ENCODE assay signal across 8 cellular contexts in the genomic region with DNA sequence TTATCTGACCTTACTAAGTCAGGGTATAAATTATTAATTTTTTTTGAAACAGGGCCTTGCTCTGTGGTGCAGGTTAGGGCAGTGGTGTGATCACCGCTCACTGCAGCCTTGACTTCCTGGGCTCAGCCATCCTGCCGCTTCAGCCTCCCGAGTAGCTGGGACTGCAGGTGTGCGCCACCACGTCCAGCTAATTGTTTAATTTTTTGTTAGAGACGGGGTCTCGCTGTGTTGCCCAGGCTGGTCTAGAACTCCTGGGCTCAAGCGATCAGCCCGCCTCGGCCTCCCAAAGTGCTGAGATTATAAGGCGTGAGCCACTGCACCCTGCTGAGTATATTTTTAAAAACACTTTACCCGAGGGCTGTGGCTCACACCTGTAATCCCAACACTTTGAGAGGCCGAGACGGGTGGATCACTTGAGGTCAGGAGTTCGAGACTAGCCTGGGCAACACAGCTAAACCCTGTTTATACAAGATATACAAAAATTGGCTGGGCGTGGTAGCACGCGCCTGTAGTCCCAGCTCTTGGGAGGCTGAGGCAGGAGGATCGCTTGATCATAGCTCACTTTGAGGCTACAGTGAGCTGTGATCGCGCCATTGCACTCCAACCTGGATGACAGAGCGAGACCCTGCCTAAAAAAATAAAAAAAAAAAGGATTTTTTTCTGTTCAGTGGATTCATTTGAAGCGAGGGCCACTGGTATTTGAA. TPM values are rescaled to one million over a fixed set of nuclear protein-coding genes. Genes with fewer than 3 reads are reported as not detected.
DNase-seq lines count a peak whose midpoint lies in the region; ATAC-seq, FAIRE-seq and TF ChIP-seq lines count a peak whose summit lies in the region.

No MANE protein-coding gene starts in this region.

- BruUV-seq in K562 (replicated peaks; lab: Mats Ljungman, UMichigan) = no TSS peak

- no peak for FAIRE-seq in K562 (lab: Jason Lieb, UNC)

- no peak for TF ChIP-seq RAD21 in K562 (CRISPR knock-in tag; conservative IDR thresholded peaks at IDR 0.05 in 1 of 2, IDR thresholded peaks at IDR 0.05 in 1 of 2)

- peak overlapping the region; percentile 9 for H3K4me3 ChIP-seq in cardiac muscle cell
- peak overlapping the region; percentile 66; the same call in 1 of the 2 replicates for H3K4me3 ChIP-seq in K562
- peak overlapping the region; percentile 27 to 76 for H3K4me3 ChIP-seq in mucosa of rectum (ENCODE audit: low read length in 2 of 2)
- no peak overlapping the region for H3K4me3 ChIP-seq in urinary bladder (ENCODE audit: low read depth, low read length)

- in situ Hi-C loops in K562 (cut with MboI) = no loop called here

- no peak for DNase-seq in cardiac muscle cell (ENCODE audit: low read depth in 1 of 2, low spot score in 1 of 2)
- no peak for DNase-seq in Right ventricle myocardium superior
- no peak for DNase-seq in K562 (ENCODE audit: extremely low read depth in 1 of 4, low spot score in 3 of 4)
- no peak for DNase-seq in NCI-H1694 (lab: John Stamatoyannopoulos, UW)
- DNase-seq in glomerular visceral epithelial cell (ENCODE audit: extremely low spot score) = no peak

- peak overlapping the region; percentile 35; the same call in 1 of the 2 replicates for H3K4me2 ChIP-seq in K562 (ENCODE audit: insufficient read depth, low read length)

- H3K9ac ChIP-seq in K562 (ENCODE audit: insufficient read depth in 1 of 2, low read depth in 2 of 2, low read length in 2 of 2) (peak overlapping the region; percentile 18 to 58; a peak in 3 of 4 replicates), mucosa of rectum (ENCODE audit: low read depth in 1 of 2, low read length in 2 of 2) (peak overlapping the region; percentile 19 to 56)

- H3K9me1 ChIP-seq in K562 (ENCODE audit: control insufficient read depth, insufficient read depth, low read length) = no peaks in the 10 kb centered on the region

- TF ChIP-seq EP300 in K562 (IDR thresholded peaks at IDR 0.05; ENCODE audit: low read length) = no peak

- H3K9me3 ChIP-seq in cardiac muscle cell (ENCODE audit: low read depth) (no peaks in the 10 kb centered on the region), K562 (replicated peaks; ENCODE audit: control insufficient read depth, insufficient read depth, low read depth, low read length) (no peaks in the 10 kb centered on the region), mucosa of rectum (ENCODE audit: control insufficient read depth in 2 of 2, low read length in 2 of 2) (no peaks in the 10 kb centered on the region)

- ATAC-seq in Right ventricle myocardium superior (ENCODE audit: poor library complexity) (no peak), K562 (no peak), HG03280 (IDR thresholded peaks at IDR 0.05; ENCODE audit: unreplicated experiment) (no peak)

- intact Hi-C loops in Right ventricle myocardium superior (cut with DNase I) = no loop called here
- intact Hi-C loops in K562 (cut with micrococcal nuclease) = no loop called here

- H3K27ac ChIP-seq in cardiac muscle cell = peak overlapping the region; percentile 70
- peak overlapping the region; percentile 94 for H3K27ac ChIP-seq in K562 (ENCODE audit: extremely low read depth, low read depth, low read length)
- peak overlapping the region; percentile 62 to 85 for H3K27ac ChIP-seq in mucosa of rectum (ENCODE audit: low read depth in 2 of 2, low read length in 2 of 2)
- peak overlapping the region; percentile 18 for H3K27ac ChIP-seq in urinary bladder (ENCODE audit: low read depth)

- TF ChIP-seq CTCF in cardiac muscle cell (IDR thresholded peaks at IDR 0.05; ENCODE audit: low read depth, low read length) = no peak
- TF ChIP-seq CTCF in K562 (IDR thresholded peaks at IDR 0.05 in 2 of 3, conservative IDR thresholded peaks at IDR 0.05 in 1 of 3; ENCODE audit: insufficient read depth in 2 of 3, low read depth in 1 of 3, low read length in 3 of 3) = no peak

- H3K79me2 ChIP-seq in K562 (ENCODE audit: control insufficient read depth, insufficient read depth, low read length) = peaks cover 17% of the 10 kb centered on the region

- TF ChIP-seq POLR2A in K562 (conservative IDR thresholded peaks at IDR 0.05) = no peak

- CTCF ChIA-PET in K562 (lab: Yijun Ruan, JAX; ENCODE audit: low intra/inter-chr PET ratio) = no interaction called here

- WGBS in K562 (ENCODE audit: insufficient coverage, low coverage, missing lambda C conversion rate) = 56% methylated on average over 21 of the region's 23 CpGs
- WGBS in urinary bladder = 75% methylated on average over 23 of the region's 23 CpGs

- H4K20me1 ChIP-seq in K562 (replicated peaks; ENCODE audit: control insufficient read depth, insufficient read depth, low read length) = no peaks in the 10 kb centered on the region

- POLR2A ChIA-PET in K562 (lab: Yijun Ruan, JAX) = interaction anchor here (1.3 to 2.3 kb wide), 5 partner anchors 8 to 53 kb away, joined by 6 to 12 read pairs (median 10); a partner anchor contains a TSS

- H3K36me3 ChIP-seq in cardiac muscle cell (no peaks in the 10 kb centered on the region), K562 (ENCODE audit: control insufficient read depth, insufficient read depth, low read length) (peaks cover 12% of the 10 kb centered on the region; the same call in 2 of the 3 replicates), mucosa of rectum (ENCODE audit: control insufficient read depth in 2 of 2, insufficient read depth in 2 of 2, low read length in 2 of 2) (no peaks in the 10 kb centered on the region), urinary bladder (ENCODE audit: insufficient read depth) (no peaks in the 10 kb centered on the region)

- no peaks in the 10 kb centered on the region for H3K27me3 ChIP-seq in cardiac muscle cell
- no peaks in the 10 kb centered on the region for H3K27me3 ChIP-seq in K562 (ENCODE audit: control insufficient read depth in 2 of 2, insufficient read depth in 2 of 2, low read length in 2 of 2)
- H3K27me3 ChIP-seq in mucosa of rectum (ENCODE audit: control insufficient read depth in 2 of 2, insufficient read depth in 2 of 2, low read length in 2 of 2) = no peaks in the 10 kb centered on the region

- H2AFZ ChIP-seq in K562 (ENCODE audit: low read depth, low read length) = peak overlapping the region; percentile 96

- no peaks in the 10 kb centered on the region for H3K4me1 ChIP-seq in cardiac muscle cell (ENCODE audit: low read depth)
- H3K4me1 ChIP-seq in K562 (replicated peaks in 1 of 2; ENCODE audit: control insufficient read depth in 2 of 2, insufficient read depth in 2 of 2, low read length in 2 of 2) = peaks cover 9 to 19% of the 10 kb centered on the region in 2 experiments; a peak in 4 of 5 replicates
- peaks cover 3 to 5% of the 10 kb centered on the region in 2 donors for H3K4me1 ChIP-seq in mucosa of rectum (ENCODE audit: control insufficient read depth in 2 of 2, insufficient read depth in 2 of 2, low read length in 2 of 2)
- H3K4me1 ChIP-seq in urinary bladder (ENCODE audit: insufficient read depth) = no peaks in the 10 kb centered on the region

RNA-seq across cellular contexts. Expression of a gene that starts 0.7 kb away (rescaled TPM):
- 11.0 and 17.5 TPM in 2 replicates for total RNA-seq in cardiac muscle cell
- polyA plus RNA-seq in cardiac muscle cell = 9.9 and 18.1 TPM in 2 replicates
- total RNA-seq in Right ventricle myocardium superior = 13.9 TPM
- 11.5 and 26.2 TPM in 2 replicates for total RNA-seq in K562 (2011; cell fraction: chromatin; rRNA removed; ENCODE audit: low replicate concordance)
- total RNA-seq in K562 (2011; cell fraction: nucleolus; rRNA removed) = 15.1 and 16.5 TPM in 2 replicates
- 11.6 and 13.7 TPM in 2 replicates for total RNA-seq in K562 (2011; cell fraction: nucleoplasm; rRNA removed)
- 5.4 and 6.7 TPM in 2 replicates for total RNA-seq in K562 (2014; rRNA removed)
- 0.87 and 0.96 TPM in 2 replicates for total RNA-seq in K562 (2014; rRNA removed; fragmentation: Illumina TruSeq; extraction: Trizol)
- total RNA-seq in K562 (2015; rRNA removed; fragmentation: Illumina TruSeq; extraction: Trizol) = 1.5 and 2.0 TPM in 2 replicates
- 9.5 and 10.6 TPM in 2 replicates for total RNA-seq in K562 (2021)
- 3.9 and 7.1 TPM in 2 replicates for polyA plus RNA-seq in K562 (2011; rRNA removed)
- 5.5 and 7.5 TPM in 2 replicates for polyA plus RNA-seq in K562 (2011; cell fraction: cytosol; rRNA removed)
- 17.3 and 27.4 TPM in 2 replicates for polyA plus RNA-seq in K562 (2011; cell fraction: nucleus; rRNA removed)
- polyA plus RNA-seq in K562 (2012) = 6.9 and 8.7 TPM in 2 replicates
- polyA plus RNA-seq in K562 (2014; fragmentation: Illumina TruSeq; extraction: Trizol) = 6.1 and 7.5 TPM in 2 replicates
- under 1 TPM; 0.62 to 0.87 TPM for polyA plus RNA-seq in K562 (2014; fragmentation: Nextera tagmentation; extraction: Ambion mirVana)
- polyA plus RNA-seq in K562 (2014; rRNA removed) = 5.4 and 6.2 TPM in 2 replicates
- polyA minus RNA-seq in K562 (2011; rRNA and poly(A)+ RNA removed) = 3.5 and 3.9 TPM in 2 replicates
- polyA minus RNA-seq in K562 (2011; cell fraction: cytosol; rRNA and poly(A)+ RNA removed) = 4.7 and 13.4 TPM in 2 replicates
- 4.3 and 5.7 TPM in 2 replicates for polyA minus RNA-seq in K562 (2011; cell fraction: nucleus; rRNA and poly(A)+ RNA removed)
- 3.7 TPM for total RNA-seq in urinary bladder
- polyA plus RNA-seq in urinary bladder = 14.7 TPM

RNA-seq across cellular contexts. Expression of a gene that starts 17.2 kb away (rescaled TPM):
- total RNA-seq in cardiac muscle cell (74.5 and 141 TPM in 2 replicates), Right ventricle myocardium superior (47.2 TPM), K562 (2014; rRNA removed) (244 and 267 TPM in 2 replicates), K562 (2014; rRNA removed; fragmentation: Illumina TruSeq; extraction: Trizol) (242 and 313 TPM in 2 replicates), K562 (2015; rRNA removed; fragmentation: Illumina TruSeq; extraction: Trizol) (219 and 244 TPM in 2 replicates), K562 (2021) (264 and 278 TPM in 2 replicates), urinary bladder (19.2 TPM)
- polyA plus RNA-seq in cardiac muscle cell (100 and 159 TPM in 2 replicates), K562 (2011; rRNA removed) (228 and 411 TPM in 2 replicates), K562 (2014; fragmentation: Illumina TruSeq; extraction: Trizol) (274 and 307 TPM in 2 replicates), K562 (2014; fragmentation: Nextera tagmentation; extraction: Ambion mirVana) (100 to 1,000 TPM; 569 to 987 TPM), K562 (2014; rRNA removed) (238 and 281 TPM in 2 replicates), urinary bladder (34.4 TPM)
- total RNA-seq in K562 (2011; cell fraction: chromatin; rRNA removed; ENCODE audit: low replicate concordance) = 184 and 489 TPM in 2 replicates
- total RNA-seq in K562 (2011; cell fraction: nucleolus; rRNA removed) = 634 and 715 TPM in 2 replicates
- 475 and 527 TPM in 2 replicates for total RNA-seq in K562 (2011; cell fraction: nucleoplasm; rRNA removed)
- polyA plus RNA-seq in K562 (2011; cell fraction: cytosol; rRNA removed) = 623 and 681 TPM in 2 replicates
- polyA plus RNA-seq in K562 (2011; cell fraction: nucleus; rRNA removed) = 365 and 432 TPM in 2 replicates
- polyA plus RNA-seq in K562 (2012) = 242 and 270 TPM in 2 replicates
- polyA minus RNA-seq in K562 (2011; rRNA and poly(A)+ RNA removed) = 291 and 319 TPM in 2 replicates
- polyA minus RNA-seq in K562 (2011; cell fraction: cytosol; rRNA and poly(A)+ RNA removed) = 198 and 240 TPM in 2 replicates
- polyA minus RNA-seq in K562 (2011; cell fraction: nucleus; rRNA and poly(A)+ RNA removed) = 35.1 and 73.1 TPM in 2 replicates

RNA-seq across cellular contexts. Expression of a gene that starts 30.0 kb away (rescaled TPM):
- total RNA-seq in cardiac muscle cell (24.2 and 29.2 TPM in 2 replicates), Right ventricle myocardium superior (12.0 TPM), K562 (2014; rRNA removed) (2.8 and 4.0 TPM in 2 replicates), K562 (2014; rRNA removed; fragmentation: Illumina TruSeq; extraction: Trizol) (1.9 and 2.0 TPM in 2 replicates), K562 (2015; rRNA removed; fragmentation: Illumina TruSeq; extraction: Trizol) (2.4 and 3.2 TPM in 2 replicates), K562 (2021) (4.4 and 4.7 TPM in 2 replicates), urinary bladder (2.7 TPM)
- polyA plus RNA-seq in cardiac muscle cell (13.3 and 20.1 TPM in 2 replicates), K562 (2011; rRNA removed) (3.7 and 6.9 TPM in 2 replicates), K562 (2014; fragmentation: Illumina TruSeq; extraction: Trizol) (4.5 and 4.8 TPM in 2 replicates), K562 (2014; fragmentation: Nextera tagmentation; extraction: Ambion mirVana) (under 1 TPM; 0.34 to 0.62 TPM), K562 (2014; rRNA removed) (5.1 TPM in 2 replicates), urinary bladder (19.0 TPM)
- 9.4 and 19.6 TPM in 2 replicates for total RNA-seq in K562 (2011; cell fraction: chromatin; rRNA removed; ENCODE audit: low replicate concordance)
- total RNA-seq in K562 (2011; cell fraction: nucleolus; rRNA removed) = 9.3 and 10.8 TPM in 2 replicates
- 15.0 and 18.6 TPM in 2 replicates for total RNA-seq in K562 (2011; cell fraction: nucleoplasm; rRNA removed)
- 7.0 and 12.1 TPM in 2 replicates for polyA plus RNA-seq in K562 (2011; cell fraction: cytosol; rRNA removed)
- 18.5 and 23.1 TPM in 2 replicates for polyA plus RNA-seq in K562 (2011; cell fraction: nucleus; rRNA removed)
- 5.0 and 7.8 TPM in 2 replicates for polyA plus RNA-seq in K562 (2012)
- polyA minus RNA-seq in K562 (2011; rRNA and poly(A)+ RNA removed) = 2.0 and 2.5 TPM in 2 replicates
- 4.1 and 8.1 TPM in 2 replicates for polyA minus RNA-seq in K562 (2011; cell fraction: cytosol; rRNA and poly(A)+ RNA removed)
- polyA minus RNA-seq in K562 (2011; cell fraction: nucleus; rRNA and poly(A)+ RNA removed) = 4.7 and 5.3 TPM in 2 replicates

RNA-seq across cellular contexts. Expression of a gene that starts 35.5 kb away (rescaled TPM):
- total RNA-seq in cardiac muscle cell (47.8 and 70.8 TPM in 2 replicates), Right ventricle myocardium superior (103 TPM), K562 (2014; rRNA removed) (136 and 164 TPM in 2 replicates), K562 (2014; rRNA removed; fragmentation: Illumina TruSeq; extraction: Trizol) (272 and 376 TPM in 2 replicates), K562 (2015; rRNA removed; fragmentation: Illumina TruSeq; extraction: Trizol) (221 and 223 TPM in 2 replicates), K562 (2021) (148 and 187 TPM in 2 replicates), urinary bladder (198 TPM)
- polyA plus RNA-seq in cardiac muscle cell (45.2 and 65.7 TPM in 2 replicates), K562 (2011; rRNA removed) (194 and 209 TPM in 2 replicates), K562 (2014; fragmentation: Illumina TruSeq; extraction: Trizol) (221 and 255 TPM in 2 replicates), K562 (2014; fragmentation: Nextera tagmentation; extraction: Ambion mirVana) (10 to 100 TPM; 70.3 to 97.1 TPM), K562 (2014; rRNA removed) (246 and 259 TPM in 2 replicates), urinary bladder (205 TPM)
- 281 and 417 TPM in 2 replicates for total RNA-seq in K562 (2011; cell fraction: chromatin; rRNA removed; ENCODE audit: low replicate concordance)
- 299 and 322 TPM in 2 replicates for total RNA-seq in K562 (2011; cell fraction: nucleolus; rRNA removed)
- 302 and 316 TPM in 2 replicates for total RNA-seq in K562 (2011; cell fraction: nucleoplasm; rRNA removed)
- 115 and 202 TPM in 2 replicates for polyA plus RNA-seq in K562 (2011; cell fraction: cytosol; rRNA removed)
- 205 and 262 TPM in 2 replicates for polyA plus RNA-seq in K562 (2011; cell fraction: nucleus; rRNA removed)
- polyA plus RNA-seq in K562 (2012) = 193 and 291 TPM in 2 replicates
- 284 and 313 TPM in 2 replicates for polyA minus RNA-seq in K562 (2011; rRNA and poly(A)+ RNA removed)
- 86.3 and 98.5 TPM in 2 replicates for polyA minus RNA-seq in K562 (2011; cell fraction: cytosol; rRNA and poly(A)+ RNA removed)
- polyA minus RNA-seq in K562 (2011; cell fraction: nucleus; rRNA and poly(A)+ RNA removed) = 124 and 190 TPM in 2 replicates

RNA-seq across cellular contexts. Expression of a gene that starts 58.5 kb away (rescaled TPM):
- total RNA-seq in cardiac muscle cell (151 and 205 TPM in 2 replicates), Right ventricle myocardium superior (173 TPM), K562 (2014; rRNA removed) (38.7 and 76.8 TPM in 2 replicates), K562 (2014; rRNA removed; fragmentation: Illumina TruSeq; extraction: Trizol) (10.8 and 17.1 TPM in 2 replicates), K562 (2015; rRNA removed; fragmentation: Illumina TruSeq; extraction: Trizol) (27.3 and 31.4 TPM in 2 replicates), K562 (2021) (64.7 and 70.5 TPM in 2 replicates), urinary bladder (55.0 TPM)
- polyA plus RNA-seq in cardiac muscle cell (150 and 168 TPM in 2 replicates), K562 (2011; rRNA removed) (36.4 and 76.3 TPM in 2 replicates), K562 (2014; fragmentation: Illumina TruSeq; extraction: Trizol) (30.4 and 54.9 TPM in 2 replicates), K562 (2014; fragmentation: Nextera tagmentation; extraction: Ambion mirVana) (10 to 100 TPM in 1 of 2 experiments, 1 to 10 TPM in 1; 7.4 to 16.0 TPM), K562 (2014; rRNA removed) (49.1 and 73.2 TPM in 2 replicates), urinary bladder (134 TPM)
- 81.3 and 231 TPM in 2 replicates for total RNA-seq in K562 (2011; cell fraction: chromatin; rRNA removed; ENCODE audit: low replicate concordance)
- 191 and 205 TPM in 2 replicates for total RNA-seq in K562 (2011; cell fraction: nucleolus; rRNA removed)
- 102 and 125 TPM in 2 replicates for total RNA-seq in K562 (2011; cell fraction: nucleoplasm; rRNA removed)
- 94.9 and 138 TPM in 2 replicates for polyA plus RNA-seq in K562 (2011; cell fraction: cytosol; rRNA removed)
- polyA plus RNA-seq in K562 (2011; cell fraction: nucleus; rRNA removed) = 246 and 327 TPM in 2 replicates
- 154 and 236 TPM in 2 replicates for polyA plus RNA-seq in K562 (2012)
- polyA minus RNA-seq in K562 (2011; rRNA and poly(A)+ RNA removed) = 25.8 and 28.7 TPM in 2 replicates
- polyA minus RNA-seq in K562 (2011; cell fraction: cytosol; rRNA and poly(A)+ RNA removed) = 32.3 and 69.8 TPM in 2 replicates
- 37.7 and 74.4 TPM in 2 replicates for polyA minus RNA-seq in K562 (2011; cell fraction: nucleus; rRNA and poly(A)+ RNA removed)

Comparison
In these comparisons a context has a peak if more than half of its experiments do, and no peak if none do; other contexts are left out.
1. H3K27ac ChIP-seq: peak in every context shown above with its lines; median percentile 94 in K562; 74 in mucosa of rectum; 70 in cardiac muscle cell; 18 in urinary bladder.